18 cellular contexts compared by ENCODE assay signal in the genomic region with DNA sequence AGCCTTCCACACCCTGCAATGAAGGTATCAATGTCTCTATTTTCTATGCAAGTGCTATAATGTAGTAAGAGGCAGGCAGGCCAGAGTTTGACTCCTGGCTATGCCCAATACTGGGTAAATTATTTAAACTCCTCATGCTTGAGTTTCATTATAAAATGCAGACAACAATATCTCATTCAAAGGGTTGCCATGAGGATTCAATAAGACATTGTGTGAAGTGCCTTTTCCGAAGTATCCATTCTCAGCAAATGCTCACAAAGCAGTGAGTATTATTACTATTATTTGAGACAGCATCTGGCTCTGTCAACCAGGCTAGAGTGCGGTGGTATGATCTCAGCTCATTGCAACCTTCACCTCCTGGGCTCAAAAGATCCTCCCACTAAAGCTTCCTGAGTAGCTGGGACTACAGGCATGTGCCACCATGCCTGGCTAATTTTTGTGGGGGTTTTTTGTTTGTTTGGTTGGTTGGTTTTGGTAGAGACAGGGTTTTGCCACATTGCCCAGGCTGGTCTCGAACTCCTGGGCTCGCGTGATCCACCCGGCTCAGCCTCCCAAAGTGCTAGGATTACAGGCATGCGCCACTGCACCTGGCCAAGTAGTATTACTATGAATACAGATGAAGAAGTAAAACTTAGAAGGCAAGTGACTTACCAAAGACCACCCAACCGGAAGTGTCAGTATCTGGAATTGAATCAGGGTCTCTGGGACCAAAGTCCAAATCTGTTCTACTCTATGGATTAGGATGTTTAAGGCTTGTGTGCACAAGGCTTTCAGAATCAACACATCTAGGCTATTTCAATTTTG. TPM values are rescaled to one million over a fixed set of nuclear protein-coding genes. Genes with fewer than 3 reads are reported as not detected.
DNase-seq lines count a peak whose midpoint lies in the region; ATAC-seq and TF ChIP-seq lines count a peak whose summit lies in the region.
"Had no signal": no experiment of that assay in that cellular context is flagged by ENCODE, and none has a peak within 500 bp of the region (broad histone marks: within the 10 kb centered on the region; RNA-seq: fewer than 3 reads in every experiment).

No MANE protein-coding gene starts in this region.

- no peaks in the 10 kb centered on the region for H3K36me3 ChIP-seq in transverse colon

- in situ Hi-C loops in transverse colon (cut with MboI; ENCODE audit: low pct_ligation_motif_present in 1 of 4, low pct_unique_long_range_greater_than_20kb in 1 of 4, low sequenced_read_pairs in 3 of 4) (no loop called here), ACHN (cut with HindIII; ENCODE audit: low pct_ligation_motif_present, low pct_unique_long_range_greater_than_20kb, low sequenced_read_pairs) (no loop called here)

- no peak overlapping the region for H3K4me3 Mint-ChIP-seq in activated CD8-positive, alpha-beta memory T cell treated with anti-CD3 and anti-CD28 coated beads, Interleukin-2, amount 10 ng/mL, durations not matched to agents 7 days and 5 days
- peak overlapping the region; percentile 19 for H3K4me3 Mint-ChIP-seq in activated T-helper 1 cell treated with anti-CD3 and anti-CD28 coated beads, Interleukin-12 subunit alpha, Interleukin-12 subunit beta, Interleukin-2, Interleukin-4 antibody, amounts not matched to agents 30 ng/mL and 10 ng/mL and 1 ng/mL, durations not matched to agents 14 hours and 24 hours and 36 hours
- H3K4me3 Mint-ChIP-seq in memory B cell: peak overlapping the region; percentile 55
- no peak overlapping the region for H3K4me3 Mint-ChIP-seq in activated T-helper 2 cell treated with anti-CD3 and anti-CD28 coated beads, Interferon-gamma antibody, Interleukin-2, Interleukin-4, amounts not matched to agents 10 μg/mL and 5 μg/mL and 100 μg/mL, durations not matched to agents 14 hours and 24 hours and 36 hours (ENCODE audit: low read depth)
- H3K4me3 Mint-ChIP-seq: activated naive CD4-positive, alpha-beta T cell treated with anti-CD3 and anti-CD28 coated beads for 36 hours; type B pancreatic cell had no signal

- H3K9me3 ChIP-seq in transverse colon: no peaks in the 10 kb centered on the region
- H3K9me3 ChIP-seq: A549, psoas muscle had no signal

- no peaks in the 10 kb centered on the region for H3K27me3 ChIP-seq in transverse colon

- peak overlapping the region; percentile 60 for H3K27ac Mint-ChIP-seq in activated CD8-positive, alpha-beta memory T cell treated with anti-CD3 and anti-CD28 coated beads, Interleukin-2, amount 10 ng/mL, durations not matched to agents 7 days and 5 days
- peak overlapping the region; percentile 52 for H3K27ac Mint-ChIP-seq in activated T-helper 1 cell treated with anti-CD3 and anti-CD28 coated beads, Interleukin-12 subunit alpha, Interleukin-12 subunit beta, Interleukin-2, Interleukin-4 antibody, amounts not matched to agents 30 ng/mL and 10 ng/mL and 1 ng/mL, durations not matched to agents 14 hours and 24 hours and 36 hours
- H3K27ac Mint-ChIP-seq in memory B cell: peak overlapping the region; percentile 94
- H3K27ac Mint-ChIP-seq in activated T-helper 2 cell treated with anti-CD3 and anti-CD28 coated beads, Interferon-gamma antibody, Interleukin-2, Interleukin-4, amounts not matched to agents 10 μg/mL and 5 μg/mL and 100 μg/mL, durations not matched to agents 14 hours and 24 hours and 36 hours: no peak overlapping the region
- H3K27ac Mint-ChIP-seq: activated naive CD4-positive, alpha-beta T cell treated with anti-CD3 and anti-CD28 coated beads for 36 hours; stimulated activated effector memory CD8-positive, alpha-beta T cell treated with anti-CD3 and anti-CD28 coated beads, Interleukin-12 subunit alpha, Interleukin-12 subunit beta, amount 100 ng/mL, for 72 hours had no signal

- peaks cover 17 to 56% (median 32%) of the 10 kb centered on the region in 4 donors for H3K4me1 ChIP-seq in transverse colon

- H3K4me3 ChIP-seq in transverse colon: no peak overlapping the region
- H3K4me3 ChIP-seq: A549, psoas muscle had no signal

- TF ChIP-seq CTCF in transverse colon (IDR thresholded peaks at IDR 0.05): no peak

- no peak for ATAC-seq in activated CD8-positive, alpha-beta memory T cell treated with anti-CD3 and anti-CD28 coated beads, Interleukin-2, amount 10 ng/mL, durations not matched to agents 7 days and 5 days
- peak; percentile 59 for ATAC-seq in memory B cell (ENCODE audit: low read depth)
- ATAC-seq: A549; left ventricle myocardium superior; psoas muscle; stimulated activated effector memory CD8-positive, alpha-beta T cell treated with anti-CD3 and anti-CD28 coated beads, Interleukin-12 subunit alpha, Interleukin-12 subunit beta, amount 100 ng/mL, for 72 hours had no signal

- peaks cover 81% of the 10 kb centered on the region for H3K4me1 Mint-ChIP-seq in activated CD8-positive, alpha-beta memory T cell treated with anti-CD3 and anti-CD28 coated beads, Interleukin-2, amount 10 ng/mL, durations not matched to agents 7 days and 5 days
- peaks cover 82% of the 10 kb centered on the region for H3K4me1 Mint-ChIP-seq in activated T-helper 1 cell treated with anti-CD3 and anti-CD28 coated beads, Interleukin-12 subunit alpha, Interleukin-12 subunit beta, Interleukin-2, Interleukin-4 antibody, amounts not matched to agents 30 ng/mL and 10 ng/mL and 1 ng/mL, durations not matched to agents 14 hours and 24 hours and 36 hours (ENCODE audit: low read depth)
- peaks cover 78% of the 10 kb centered on the region for H3K4me1 Mint-ChIP-seq in memory B cell
- H3K4me1 Mint-ChIP-seq in activated T-helper 2 cell treated with anti-CD3 and anti-CD28 coated beads, Interferon-gamma antibody, Interleukin-2, Interleukin-4, amounts not matched to agents 10 μg/mL and 5 μg/mL and 100 μg/mL, durations not matched to agents 14 hours and 24 hours and 36 hours (ENCODE audit: low read depth): peaks cover 66% of the 10 kb centered on the region

- intact Hi-C loops in activated T-helper 1 cell treated with anti-CD3 and anti-CD28 coated beads, Interleukin-12 subunit alpha, Interleukin-12 subunit beta, Interleukin-2, Interleukin-4 antibody, amounts not matched to agents 30 ng/mL and 10 ng/mL and 1 ng/mL, durations not matched to agents 14 hours and 24 hours and 36 hours (cut with micrococcal nuclease): loop anchor here (1.0 kb wide), 1 partner anchor 8 kb away; no protein-coding TSS in a partner anchor
- intact Hi-C loops in transverse colon (cut with DNase I; ENCODE audit: low total_unique reads): no loop called here
- intact Hi-C loops in activated T-helper 2 cell treated with anti-CD3 and anti-CD28 coated beads, Interferon-gamma antibody, Interleukin-2, Interleukin-4, amounts not matched to agents 10 μg/mL and 5 μg/mL and 100 μg/mL, durations not matched to agents 14 hours and 24 hours and 36 hours (cut with micrococcal nuclease): no loop called here

- no peak for TF ChIP-seq EP300 in transverse colon (IDR thresholded peaks at IDR 0.05; ENCODE audit: low read depth)

- WGBS in transverse colon (ENCODE audit: low coverage in 1 of 2), 2 donors: 75 to 83% methylated on average over 6 to 8 of the region's 8 CpGs

- no peak for TF ChIP-seq POLR2A in transverse colon (IDR thresholded peaks at IDR 0.05)

- H3K36me3 Mint-ChIP-seq in activated CD8-positive, alpha-beta memory T cell treated with anti-CD3 and anti-CD28 coated beads, Interleukin-2, amount 10 ng/mL, durations not matched to agents 7 days and 5 days: peaks cover 85% of the 10 kb centered on the region
- peaks cover 69% of the 10 kb centered on the region for H3K36me3 Mint-ChIP-seq in activated T-helper 1 cell treated with anti-CD3 and anti-CD28 coated beads, Interleukin-12 subunit alpha, Interleukin-12 subunit beta, Interleukin-2, Interleukin-4 antibody, amounts not matched to agents 30 ng/mL and 10 ng/mL and 1 ng/mL, durations not matched to agents 14 hours and 24 hours and 36 hours (ENCODE audit: low read depth)
- H3K36me3 Mint-ChIP-seq in memory B cell: peaks cover 49% of the 10 kb centered on the region
- H3K36me3 Mint-ChIP-seq in activated T-helper 2 cell treated with anti-CD3 and anti-CD28 coated beads, Interferon-gamma antibody, Interleukin-2, Interleukin-4, amounts not matched to agents 10 μg/mL and 5 μg/mL and 100 μg/mL, durations not matched to agents 14 hours and 24 hours and 36 hours (ENCODE audit: low read depth): peaks cover 91% of the 10 kb centered on the region

- CTCF ChIA-PET in activated CD8-positive, alpha-beta memory T cell treated with anti-CD3 and anti-CD28 coated beads, Interleukin-2, amount 10 ng/mL, durations not matched to agents 7 days and 5 days (lab: Charles Lee): interaction anchor here (1.2 to 2.1 kb wide), 4 partner anchors 11 to 186 kb away, joined by 3 to 7 read pairs (median 4); a partner anchor contains a TSS

- no peaks in the 10 kb centered on the region for H3K27me3 Mint-ChIP-seq in activated CD8-positive, alpha-beta memory T cell treated with anti-CD3 and anti-CD28 coated beads, Interleukin-2, amount 10 ng/mL, durations not matched to agents 7 days and 5 days
- no peaks in the 10 kb centered on the region for H3K27me3 Mint-ChIP-seq in activated T-helper 1 cell treated with anti-CD3 and anti-CD28 coated beads, Interleukin-12 subunit alpha, Interleukin-12 subunit beta, Interleukin-2, Interleukin-4 antibody, amounts not matched to agents 30 ng/mL and 10 ng/mL and 1 ng/mL, durations not matched to agents 14 hours and 24 hours and 36 hours (ENCODE audit: insufficient read depth)
- H3K27me3 Mint-ChIP-seq in memory B cell: no peaks in the 10 kb centered on the region
- H3K27me3 Mint-ChIP-seq in activated T-helper 2 cell treated with anti-CD3 and anti-CD28 coated beads, Interferon-gamma antibody, Interleukin-2, Interleukin-4, amounts not matched to agents 10 μg/mL and 5 μg/mL and 100 μg/mL, durations not matched to agents 14 hours and 24 hours and 36 hours (ENCODE audit: low read depth): no peaks in the 10 kb centered on the region
- H3K27me3 Mint-ChIP-seq: type B pancreatic cell had no signal

- peak overlapping the region; percentile 26 to 81 (median 47) for H3K27ac ChIP-seq in transverse colon
- H3K27ac ChIP-seq: psoas muscle had no signal

- no peaks in the 10 kb centered on the region for H3K9me3 Mint-ChIP-seq in activated CD8-positive, alpha-beta memory T cell treated with anti-CD3 and anti-CD28 coated beads, Interleukin-2, amount 10 ng/mL, durations not matched to agents 7 days and 5 days (ENCODE audit: low read depth)
- H3K9me3 Mint-ChIP-seq in activated T-helper 1 cell treated with anti-CD3 and anti-CD28 coated beads, Interleukin-12 subunit alpha, Interleukin-12 subunit beta, Interleukin-2, Interleukin-4 antibody, amounts not matched to agents 30 ng/mL and 10 ng/mL and 1 ng/mL, durations not matched to agents 14 hours and 24 hours and 36 hours: no peaks in the 10 kb centered on the region
- no peaks in the 10 kb centered on the region for H3K9me3 Mint-ChIP-seq in memory B cell
- peaks cover 4% of the 10 kb centered on the region for H3K9me3 Mint-ChIP-seq in activated T-helper 2 cell treated with anti-CD3 and anti-CD28 coated beads, Interferon-gamma antibody, Interleukin-2, Interleukin-4, amounts not matched to agents 10 μg/mL and 5 μg/mL and 100 μg/mL, durations not matched to agents 14 hours and 24 hours and 36 hours
- H3K9me3 Mint-ChIP-seq: activated naive CD4-positive, alpha-beta T cell treated with anti-CD3 and anti-CD28 coated beads for 36 hours; stimulated activated effector memory CD8-positive, alpha-beta T cell treated with anti-CD3 and anti-CD28 coated beads, Interleukin-12 subunit alpha, Interleukin-12 subunit beta, amount 100 ng/mL, for 72 hours had no signal

- no peak for DNase-seq in activated CD8-positive, alpha-beta memory T cell treated with anti-CD3 and anti-CD28 coated beads, Interleukin-2, amount 10 ng/mL, durations not matched to agents 7 days and 5 days
- no peak for DNase-seq in activated CD8-positive, alpha-beta memory T cell treated with anti-CD3 and anti-CD28 coated beads for 24 hours
- DNase-seq in activated T-helper 1 cell treated with anti-CD3 and anti-CD28 coated beads, Interleukin-12 subunit alpha, Interleukin-12 subunit beta, Interleukin-2, Interleukin-4 antibody, amounts not matched to agents 30 ng/mL and 10 ng/mL and 1 ng/mL, durations not matched to agents 14 hours and 24 hours and 36 hours (ENCODE audit: low spot score): no peak
- no peak for DNase-seq in memory B cell (ENCODE audit: low spot score in 2 of 2)
- DNase-seq in transverse colon: no peak
- DNase-seq in ACHN: no peak
- DNase-seq in activated naive CD4-positive, alpha-beta T cell (lab: John Stamatoyannopoulos, UW): no peak
- DNase-seq in activated T-helper 2 cell treated with anti-CD3 and anti-CD28 coated beads, Interferon-gamma antibody, Interleukin-2, Interleukin-4, amounts not matched to agents 10 μg/mL and 5 μg/mL and 100 μg/mL, durations not matched to agents 14 hours and 24 hours and 36 hours (ENCODE audit: low spot score): no peak
- DNase-seq: activated naive CD4-positive, alpha-beta T cell treated with anti-CD3 and anti-CD28 coated beads for 36 hours; cortex of kidney; left ventricle myocardium superior; NCI-H1417 treated with DMSO at 0.1 percent for 48 hours; psoas muscle; RPMI8226; stimulated activated CD4-positive, alpha-beta T cell treated with anti-CD3 and anti-CD28 coated beads, Interleukin-12 subunit alpha, Interleukin-12 subunit beta, amount 100 ng/mL, for 4 hours had no signal

RNA-seq across cellular contexts. Expression of a gene that starts 18.8 kb away (rescaled TPM):
- total RNA-seq in activated CD8-positive, alpha-beta memory T cell treated with anti-CD3 and anti-CD28 coated beads, Interleukin-2, amount 10 ng/mL, durations not matched to agents 7 days and 5 days: 100 to 1,000 TPM; 219 to 341 TPM
- 341 and 348 TPM in 2 replicates for total RNA-seq in activated T-helper 1 cell treated with anti-CD3 and anti-CD28 coated beads, Interleukin-12 subunit alpha, Interleukin-12 subunit beta, Interleukin-2, Interleukin-4 antibody, amounts not matched to agents 30 ng/mL and 10 ng/mL and 1 ng/mL, durations not matched to agents 14 hours and 24 hours and 36 hours
- total RNA-seq in transverse colon: 10 to 100 TPM in 3 of 4 donors, 1 to 10 TPM in 1; 4.0 to 28.1 (median 15.1) TPM
- total RNA-seq in activated T-helper 2 cell treated with anti-CD3 and anti-CD28 coated beads, Interferon-gamma antibody, Interleukin-2, Interleukin-4, amounts not matched to agents 10 μg/mL and 5 μg/mL and 100 μg/mL, durations not matched to agents 14 hours and 24 hours and 36 hours: 229 and 237 TPM in 2 replicates

Comparison
In these comparisons a context has a peak if more than half of its experiments do, and no peak if none do; other contexts are left out.
1. H3K4me3 Mint-ChIP-seq: peak in activated T-helper 1 cell treated with anti-CD3 and anti-CD28 coated beads, Interleukin-12 subunit alpha, Interleukin-12 subunit beta, Interleukin-2, Interleukin-4 antibody, amounts not matched to agents 30 ng/mL and 10 ng/mL and 1 ng/mL, durations not matched to agents 14 hours and 24 hours and 36 hours (single experiment) and memory B cell (single experiment); none in activated CD8-positive, alpha-beta memory T cell treated with anti-CD3 and anti-CD28 coated beads, Interleukin-2, amount 10 ng/mL, durations not matched to agents 7 days and 5 days (single experiment) and activated T-helper 2 cell treated with anti-CD3 and anti-CD28 coated beads, Interferon-gamma antibody, Interleukin-2, Interleukin-4, amounts not matched to agents 10 μg/mL and 5 μg/mL and 100 μg/mL, durations not matched to agents 14 hours and 24 hours and 36 hours (single experiment).